ENCODE assay signal across 8 cellular contexts in genomic region chr17:37406635-37407455, GRCh38. TPM values are rescaled to one million over a fixed set of nuclear protein-coding genes. Genes with fewer than 3 reads are reported as not detected.
A peak's percentile ranks its signal among the peaks of the same experiment; 100 is the strongest.
DNase-seq lines count a peak whose midpoint lies in the region; ATAC-seq, FAIRE-seq and TF ChIP-seq lines count a peak whose summit lies in the region.

Gene ACACA (minus strand): TSS chr17:37406836. CDS start chr17:37406299, 537 bp downstream.
Gene TADA2A (plus strand): TSS chr17:37406886. CDS start chr17:37411366, 4,480 bp downstream.

- TF ChIP-seq POLR2A in GM12892 (IDR thresholded peaks at IDR 0.05; ENCODE audit: low read depth, low read length): peak; percentile 79; the same call in 1 of the 2 replicates

- H3K4me3 ChIP-seq in ascending aorta (peak within 1 kb of the TSS; percentile 72 to 95), aorta (ENCODE audit: low read length in 2 of 2) (peak within 1 kb of the TSS; percentile 85 to 96)

- no peaks in the 10 kb centered on the region for H3K27me3 Mint-ChIP-seq in T-helper 2 cell treated with Interferon-gamma antibody and Interleukin-4, amounts not matched to agents 5 μg/mL and 100 μg/mL, for 36 hours (ENCODE audit: low read depth)

- peak within 1 kb of the TSS; percentile 97 for H3K4me3 Mint-ChIP-seq in T-helper 2 cell treated with Interferon-gamma antibody and Interleukin-4, amounts not matched to agents 5 μg/mL and 100 μg/mL, for 36 hours

- no peaks in the 10 kb centered on the region for H3K27me3 ChIP-seq in ascending aorta
- H3K27me3 ChIP-seq in aorta (ENCODE audit: control insufficient read depth in 1 of 2, insufficient read depth in 2 of 2, low read length in 1 of 2): no peaks in the 10 kb centered on the region

- H3K4me1 ChIP-seq in ascending aorta (peaks cover 0 to 16% of the 10 kb centered on the region in 2 donors), aorta (ENCODE audit: control insufficient read depth in 1 of 2, insufficient read depth in 2 of 2, low read length in 2 of 2) (no peaks in the 10 kb centered on the region)

- DNase-seq in GM12892 (ENCODE audit: insufficient read length): peak; percentile 93
- DNase-seq in NCI-H1417 treated with DMSO at 0.1 percent for 48 hours (lab: John Stamatoyannopoulos, UW): peak; percentile 38
- DNase-seq in T-helper 2 cell treated with Interferon-gamma antibody and Interleukin-4, amounts not matched to agents 5 μg/mL and 100 μg/mL, for 36 hours (ENCODE audit: low spot score): peak; percentile 84
- peak; percentile 22 to 88 for DNase-seq in ascending aorta (ENCODE audit: low spot score in 2 of 2)
- DNase-seq in hepatic stellate cell (ENCODE audit: low spot score): peak; percentile 87
- DNase-seq in retina: peak; percentile 89
- peak; percentile 88 to 93 for DNase-seq in aorta

- peaks cover 47% of the 10 kb centered on the region for H3K4me1 Mint-ChIP-seq in T-helper 2 cell treated with Interferon-gamma antibody and Interleukin-4, amounts not matched to agents 5 μg/mL and 100 μg/mL, for 36 hours (ENCODE audit: low read depth)

- peak; percentile 74 for ATAC-seq in HG02763 (IDR thresholded peaks at IDR 0.05; ENCODE audit: unreplicated experiment)
- ATAC-seq in aorta (ENCODE audit: low FRiP score): peak; percentile 96

- H3K36me3 ChIP-seq in ascending aorta (peaks cover 9% of the 10 kb centered on the region in 2 donors), aorta (ENCODE audit: control insufficient read depth in 1 of 2, insufficient read depth in 2 of 2, low read length in 1 of 2) (no peaks in the 10 kb centered on the region)

- H3K9me3 ChIP-seq in ascending aorta (no peaks in the 10 kb centered on the region), aorta (ENCODE audit: control insufficient read depth, low read length) (no peaks in the 10 kb centered on the region)

- WGBS in aorta, 2 donors: 0% methylated on average over 52 to 97 of the region's 97 CpGs

- peak within 1 kb of the TSS; percentile 97 for H3K27ac Mint-ChIP-seq in T-helper 2 cell treated with Interferon-gamma antibody and Interleukin-4, amounts not matched to agents 5 μg/mL and 100 μg/mL, for 36 hours

- TF ChIP-seq CTCF in ascending aorta (IDR thresholded peaks at IDR 0.05): peak in 1 of 3 experiments; percentile 22

- H3K27ac ChIP-seq in ascending aorta (peak within 1 kb of the TSS; percentile 90 to 94), aorta (ENCODE audit: low read depth in 1 of 2, low read length in 2 of 2) (peak within 1 kb of the TSS; percentile 15 to 54)

- FAIRE-seq in GM12892 (lab: Jason Lieb, UNC): no peak

- H3K9me3 Mint-ChIP-seq in T-helper 2 cell treated with Interferon-gamma antibody and Interleukin-4, amounts not matched to agents 5 μg/mL and 100 μg/mL, for 36 hours: no peaks in the 10 kb centered on the region

- peaks cover 51% of the 10 kb centered on the region for H3K36me3 Mint-ChIP-seq in T-helper 2 cell treated with Interferon-gamma antibody and Interleukin-4, amounts not matched to agents 5 μg/mL and 100 μg/mL, for 36 hours (ENCODE audit: low read depth)

- intact Hi-C loops in ascending aorta (cut with DNase I): loop anchor here (1.0 to 5.0 kb wide), 4 partner anchors 48 to 805 kb away; partner anchors contain the start of genes DUSP14, MRM1 and SYNRG
- intact Hi-C loops in aorta (cut with DNase I): loop anchor here (2.0 to 5.0 kb wide), 4 partner anchors 48 to 202 kb away; partner anchors contain the start of genes DUSP14 (in 1 of the 2) and SYNRG (in 1 of the 2)

RNA-seq across cellular contexts. Expression of gene ACACA, which starts in this region (rescaled TPM):
- 21.9 TPM for polyA plus RNA-seq in GM12892 (2012; ENCODE audit: missing spikeins)
- total RNA-seq in ascending aorta: 69.0 TPM
- total RNA-seq in aorta: 10 to 100 TPM; 31.6 to 49.9 TPM
- 10 to 100 TPM in 1 of 2 donors, 1 to 10 TPM in 1; 6.1 to 15.9 TPM for polyA plus RNA-seq in aorta

RNA-seq across cellular contexts. Expression of gene TADA2A, which starts in this region (rescaled TPM):
- polyA plus RNA-seq in GM12892 (2012; ENCODE audit: missing spikeins): 18.4 TPM
- total RNA-seq in ascending aorta (7.7 TPM), aorta (10 to 100 TPM; 23.4 to 25.6 TPM)
- 10 to 100 TPM; 12.9 to 13.9 TPM for polyA plus RNA-seq in aorta

Comparison
In these comparisons a context has a peak if more than half of its experiments do, and no peak if none do; other contexts are left out.
1. Peak in every context shown above with its lines: DNase-seq, ATAC-seq, H3K4me3 ChIP-seq and H3K27ac ChIP-seq.
2. DNase-seq: peak in every context shown above with its lines; median percentile 93 in GM12892; 90 in aorta; 89 in retina; 87 in hepatic stellate cell; 84 in T-helper 2 cell treated with Interferon-gamma antibody and Interleukin-4, amounts not matched to agents 5 μg/mL and 100 μg/mL, for 36 hours; 55 in ascending aorta; 38 in NCI-H1417 treated with DMSO at 0.1 percent for 48 hours.